ENCODE assay signal across 19 cellular contexts in the genomic region with DNA sequence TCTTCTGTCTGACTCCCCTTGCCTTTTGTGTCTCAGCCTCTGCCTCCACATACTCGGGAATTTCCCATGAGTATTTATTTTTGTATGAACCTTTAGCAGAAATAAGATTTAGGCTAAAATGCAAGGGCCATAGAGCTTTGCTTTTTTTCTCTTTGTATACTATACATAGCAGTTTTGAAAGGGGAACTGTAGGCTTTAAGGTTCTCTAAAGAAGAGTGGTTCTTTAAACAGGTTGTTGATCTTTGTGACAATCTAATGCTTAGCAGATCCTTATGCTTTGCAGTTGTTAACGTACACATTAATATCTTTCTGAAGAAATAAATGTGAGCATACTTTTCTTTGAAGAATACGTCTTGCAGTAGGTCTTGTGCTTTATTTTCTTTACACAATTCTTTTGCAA. TPM values are rescaled to one million over a fixed set of nuclear protein-coding genes. Genes with fewer than 3 reads are reported as not detected.
DNase-seq lines count a peak whose midpoint lies in the region; ATAC-seq and TF ChIP-seq lines count a peak whose summit lies in the region.
"Had no signal": no experiment of that assay in that cellular context is flagged by ENCODE, and none has a peak within 500 bp of the region (broad histone marks: within the 10 kb centered on the region; RNA-seq: fewer than 3 reads in every experiment).

No MANE protein-coding gene starts in this region.

- H2AFZ ChIP-seq in MM.1S (ENCODE audit: low read length): no peak overlapping the region
- no peak overlapping the region for H2AFZ ChIP-seq in osteoblast (ENCODE audit: low read length)
- H2AFZ ChIP-seq: GM23248 had no signal

- H3K4me3 Mint-ChIP-seq in natural killer cell treated with Interleukin-12 subunit alpha and Interleukin-12 subunit beta and Interleukin-15 and Interleukin-18, amount 100 ng/mL, for 72 hours: peak overlapping the region; percentile 75
- no peak overlapping the region for H3K4me3 Mint-ChIP-seq in natural killer cell
- H3K4me3 Mint-ChIP-seq: B cell had no signal

- H3K36me3 Mint-ChIP-seq in natural killer cell treated with Interleukin-12 subunit alpha and Interleukin-12 subunit beta and Interleukin-15 and Interleukin-18, amount 100 ng/mL, for 72 hours: peaks cover 16% of the 10 kb centered on the region
- H3K36me3 Mint-ChIP-seq in natural killer cell: peaks cover 30% of the 10 kb centered on the region

- TF ChIP-seq CTCF in natural killer cell (IDR thresholded peaks at IDR 0.05): no peak
- no peak for TF ChIP-seq CTCF in MM.1S (IDR thresholded peaks at IDR 0.05; ENCODE audit: low read length)
- no peak for TF ChIP-seq CTCF in foreskin keratinocyte (conservative IDR thresholded peaks at IDR 0.05)
- no peak for TF ChIP-seq CTCF in osteoblast (IDR thresholded peaks at IDR 0.05; ENCODE audit: extremely low read depth, low read depth, low read length)

- H3K9me2 ChIP-seq in MM.1S (replicated peaks; ENCODE audit: insufficient read depth, low read length): no peaks in the 10 kb centered on the region

- peaks cover 17% of the 10 kb centered on the region for H3F3A ChIP-seq in MM.1S (ENCODE audit: insufficient read depth, low read length)

- no peaks in the 10 kb centered on the region for H3K27me3 Mint-ChIP-seq in natural killer cell treated with Interleukin-12 subunit alpha and Interleukin-12 subunit beta and Interleukin-15 and Interleukin-18, amount 100 ng/mL, for 72 hours
- no peaks in the 10 kb centered on the region for H3K27me3 Mint-ChIP-seq in natural killer cell (ENCODE audit: low read depth in 2 of 2)
- H3K27me3 Mint-ChIP-seq: B cell; CD8-positive, alpha-beta memory T cell had no signal

- H3K27ac ChIP-seq in MM.1S (ENCODE audit: low read length) (no peak overlapping the region), foreskin keratinocyte (no peak overlapping the region), osteoblast (ENCODE audit: low read depth, low read length) (no peak overlapping the region)
- H3K27ac ChIP-seq: BLaER1 treated with 17β-estradiol and CSF1 and Interleukin-3, amounts not matched to agents 10 nM and 100 nM; GM23248 had no signal

- H3K9me3 ChIP-seq in MM.1S (replicated peaks; ENCODE audit: insufficient read depth, low read length): no peaks in the 10 kb centered on the region
- H3K9me3 ChIP-seq in osteoblast (ENCODE audit: low read depth, low read length): no peaks in the 10 kb centered on the region
- H3K9me3 ChIP-seq: HAP-1 had no signal

- H3K4me2 ChIP-seq in MM.1S (ENCODE audit: low read depth, low read length) (peak overlapping the region; percentile 38; the same call in 1 of the 2 replicates), osteoblast (ENCODE audit: insufficient read depth, low read length) (no peak overlapping the region)
- H3K4me2 ChIP-seq: BLaER1 treated with 17β-estradiol and CSF1 and Interleukin-3, amounts not matched to agents 10 nM and 100 nM had no signal

- H3K9me3 Mint-ChIP-seq in natural killer cell treated with Interleukin-12 subunit alpha and Interleukin-12 subunit beta and Interleukin-15 and Interleukin-18, amount 100 ng/mL, for 72 hours: no peaks in the 10 kb centered on the region
- no peaks in the 10 kb centered on the region for H3K9me3 Mint-ChIP-seq in natural killer cell
- H3K9me3 Mint-ChIP-seq: CD8-positive, alpha-beta memory T cell had no signal

- H3K4me3 ChIP-seq in MM.1S (ENCODE audit: low read length): no peak overlapping the region
- no peak overlapping the region for H3K4me3 ChIP-seq in osteoblast (ENCODE audit: insufficient read depth, low read length)
- H3K4me3 ChIP-seq: BLaER1 treated with 17β-estradiol and CSF1 and Interleukin-3, amounts not matched to agents 10 nM and 100 nM; GM23248; HAP-1 had no signal

- no peak for DNase-seq in natural killer cell treated with Interleukin-12 subunit alpha and Interleukin-12 subunit beta and Interleukin-15 and Interleukin-18, amount 100 ng/mL, for 72 hours (ENCODE audit: low spot score)
- DNase-seq in natural killer cell (no peak), MM.1S (no peak), OCI-M1 (lab: John Stamatoyannopoulos, UW) (peak; percentile 23), foreskin keratinocyte (no peak), AG20443 (ENCODE audit: low spot score) (no peak), osteoblast (ENCODE audit: insufficient read length, low spot score, missing footprints) (no peak)
- DNase-seq: 8988T; CD8-positive, alpha-beta memory T cell; COR-L47; DMS 273 treated with DMSO at 0.1 percent for 48 hours; DMS53; DND-41; EL; GM23248 had no signal

- peaks cover 13 to 29% of the 10 kb centered on the region in 2 donors for H3K4me1 Mint-ChIP-seq in natural killer cell treated with Interleukin-12 subunit alpha and Interleukin-12 subunit beta and Interleukin-15 and Interleukin-18, amount 100 ng/mL, for 72 hours (ENCODE audit: low read depth in 2 of 2)
- H3K4me1 Mint-ChIP-seq in natural killer cell: no peaks in the 10 kb centered on the region
- H3K4me1 Mint-ChIP-seq: B cell had no signal

- peaks cover 22% of the 10 kb centered on the region for H3K4me1 ChIP-seq in MM.1S (ENCODE audit: low read length)
- peaks cover 5% of the 10 kb centered on the region for H3K4me1 ChIP-seq in foreskin keratinocyte
- no peaks in the 10 kb centered on the region for H3K4me1 ChIP-seq in osteoblast (ENCODE audit: insufficient read depth, low read length)
- H3K4me1 ChIP-seq: BLaER1 treated with 17β-estradiol and CSF1 and Interleukin-3, amounts not matched to agents 10 nM and 100 nM; HAP-1 had no signal

- H3K79me2 ChIP-seq in MM.1S (ENCODE audit: low read length): no peaks in the 10 kb centered on the region
- no peaks in the 10 kb centered on the region for H3K79me2 ChIP-seq in osteoblast (ENCODE audit: insufficient read depth, low read length)

- no peak overlapping the region for H3K27ac Mint-ChIP-seq in natural killer cell treated with Interleukin-12 subunit alpha and Interleukin-12 subunit beta and Interleukin-15 and Interleukin-18, amount 100 ng/mL, for 72 hours
- no peak overlapping the region for H3K27ac Mint-ChIP-seq in natural killer cell
- H3K27ac Mint-ChIP-seq: B cell; CD8-positive, alpha-beta memory T cell had no signal

- H3K36me3 ChIP-seq in MM.1S (replicated peaks; ENCODE audit: insufficient read depth, low read length) (no peaks in the 10 kb centered on the region; the same call in 1 of the 2 replicates), osteoblast (ENCODE audit: insufficient read depth, low read length) (peaks cover 21% of the 10 kb centered on the region)

- H3K9ac ChIP-seq in MM.1S (ENCODE audit: low read length): no peak overlapping the region
- H3K9ac ChIP-seq: BLaER1 treated with 17β-estradiol and CSF1 and Interleukin-3, amounts not matched to agents 10 nM and 100 nM; GM23248 had no signal

- H4K20me1 ChIP-seq in MM.1S (ENCODE audit: insufficient read depth, low read length) (no peaks in the 10 kb centered on the region), osteoblast (ENCODE audit: insufficient read depth, low read length) (no peaks in the 10 kb centered on the region)
- H4K20me1 ChIP-seq: BLaER1 treated with 17β-estradiol and CSF1 and Interleukin-3, amounts not matched to agents 10 nM and 100 nM had no signal

- no peaks in the 10 kb centered on the region for H3K27me3 ChIP-seq in MM.1S (replicated peaks; ENCODE audit: insufficient read depth, low read length)
- no peaks in the 10 kb centered on the region for H3K27me3 ChIP-seq in foreskin keratinocyte
- no peaks in the 10 kb centered on the region for H3K27me3 ChIP-seq in osteoblast (ENCODE audit: insufficient read depth, low read length)
- H3K27me3 ChIP-seq: BLaER1 treated with 17β-estradiol and CSF1 and Interleukin-3, amounts not matched to agents 10 nM and 100 nM had no signal

- no peak for ATAC-seq in natural killer cell treated with Interleukin-12 subunit alpha and Interleukin-12 subunit beta and Interleukin-15 and Interleukin-18, amount 100 ng/mL, for 72 hours
- ATAC-seq in natural killer cell (no peak), foreskin keratinocyte (no peak)

- intact Hi-C loops in natural killer cell (cut with micrococcal nuclease): no loop called here

RNA-seq across cellular contexts. Expression of gene TBCEL, which starts 35.0 kb away (rescaled TPM):
- total RNA-seq in natural killer cell treated with Interleukin-12 subunit alpha and Interleukin-12 subunit beta and Interleukin-15 and Interleukin-18, amount 100 ng/mL, for 72 hours: 10 to 100 TPM; 15.2 to 15.9 TPM
- total RNA-seq in natural killer cell (10 to 100 TPM; 34.0 to 40.2 (median 37.9) TPM), foreskin keratinocyte (9.7 TPM in 2 replicates), osteoblast (34.8 and 41.6 TPM in 2 replicates)
- polyA plus RNA-seq in foreskin keratinocyte: 1.9 and 2.3 TPM in 2 replicates

RNA-seq across cellular contexts. Expression of gene TECTA, which starts 42.1 kb away (rescaled TPM):
- under 1 TPM; 0.39 to 0.86 TPM for total RNA-seq in natural killer cell treated with Interleukin-12 subunit alpha and Interleukin-12 subunit beta and Interleukin-15 and Interleukin-18, amount 100 ng/mL, for 72 hours
- under 1 TPM; 0.50 to 0.57 (median 0.56) TPM for total RNA-seq in natural killer cell
- 0.10 and 0.11 TPM in 2 replicates for total RNA-seq in foreskin keratinocyte
- 0.01 and 0.03 TPM in 2 replicates for polyA plus RNA-seq in foreskin keratinocyte
- 0.59 and 0.72 TPM in 2 replicates for total RNA-seq in osteoblast
- total RNA-seq: HT-29 had no signal
- polyA plus RNA-seq: CD8-positive, alpha-beta memory T cell had no signal
